Comparison of ENCODE assay signal across 16 cellular contexts in genomic region chr3:25552251-25552650, GRCh38.
DNase-seq lines count a peak whose midpoint lies in the region; ATAC-seq and TF ChIP-seq lines count a peak whose summit lies in the region.
"Had no signal": no experiment of that assay in that cellular context is flagged by ENCODE, and none has a peak within 500 bp of the region (broad histone marks: within the 10 kb centered on the region; RNA-seq: fewer than 3 reads in every experiment).

No MANE protein-coding gene starts in this region.

- POLR2A ChIA-PET in PC-9 (lab: Charles Lee; ENCODE audit: unreplicated experiment), result no interaction called here
- POLR2A ChIA-PET in activated CD8-positive, alpha-beta T cell treated with anti-CD3 and anti-CD28 coated beads, Interleukin-2, amount 10 ng/mL, durations not matched to agents 7 days and 5 days (lab: Charles Lee), result no interaction called here

- no peak overlapping the region for H3K4me3 ChIP-seq in BLaER1 treated with 17β-estradiol and CSF1 and Interleukin-3, amounts not matched to agents 10 nM and 100 nM
- H3K4me3 ChIP-seq in PC-9, result no peak overlapping the region
- H3K4me3 ChIP-seq: BLaER1 had no signal

- H3K36me3 Mint-ChIP-seq in mesothelial cell of epicardium, result peaks cover 30% of the 10 kb centered on the region
- H3K36me3 Mint-ChIP-seq in activated CD8-positive, alpha-beta T cell treated with anti-CD3 and anti-CD28 coated beads, Interleukin-2, amount 10 ng/mL, durations not matched to agents 7 days and 5 days (ENCODE audit: low read depth), result no peaks in the 10 kb centered on the region
- H3K36me3 Mint-ChIP-seq: CD8-positive, alpha-beta T cell had no signal

- H3K27ac ChIP-seq in BLaER1 treated with 17β-estradiol and CSF1 and Interleukin-3, amounts not matched to agents 10 nM and 100 nM, result no peak overlapping the region
- H3K27ac ChIP-seq in PC-9, result no peak overlapping the region
- H3K27ac ChIP-seq: BLaER1, C4-2B had no signal

- H3K27me3 ChIP-seq in BLaER1 treated with 17β-estradiol and CSF1 and Interleukin-3, amounts not matched to agents 10 nM and 100 nM, result no peaks in the 10 kb centered on the region
- H3K27me3 ChIP-seq in PC-9 (ENCODE audit: insufficient read depth, low read depth), result no peaks in the 10 kb centered on the region
- H3K27me3 ChIP-seq: BE2C, BLaER1 had no signal

- intact Hi-C loops in PC-9 (cut with micrococcal nuclease; ENCODE audit: unreplicated experiment), result no loop called here

- no peaks in the 10 kb centered on the region for H3K36me3 ChIP-seq in BLaER1 treated with 17β-estradiol and CSF1 and Interleukin-3, amounts not matched to agents 10 nM and 100 nM
- no peaks in the 10 kb centered on the region for H3K36me3 ChIP-seq in PC-9 (ENCODE audit: low read depth)
- H3K36me3 ChIP-seq: BE2C, BLaER1 had no signal

- no peaks in the 10 kb centered on the region for H3K9me2 ChIP-seq in PC-9 (ENCODE audit: insufficient read depth)

- H4K20me1 ChIP-seq in BLaER1 treated with 17β-estradiol and CSF1 and Interleukin-3, amounts not matched to agents 10 nM and 100 nM, result no peaks in the 10 kb centered on the region
- no peaks in the 10 kb centered on the region for H4K20me1 ChIP-seq in PC-9 (ENCODE audit: insufficient read depth)
- H4K20me1 ChIP-seq: BLaER1 had no signal

- peaks cover 0 to 9% (median 0%) of the 10 kb centered on the region in 11 experiments; a peak in 2 of 22 replicates for H3K9me3 ChIP-seq in BLaER1 treated with 17β-estradiol and CSF1 and Interleukin-3, amounts not matched to agents 10 nM and 100 nM (replicated peaks in 1 of 11)
- H3K9me3 ChIP-seq in PC-9 (ENCODE audit: insufficient read depth, low read depth), result no peaks in the 10 kb centered on the region
- H3K9me3 ChIP-seq: BE2C, BLaER1, Caco-2 had no signal

- H3K4me2 ChIP-seq in BLaER1 treated with 17β-estradiol and CSF1 and Interleukin-3, amounts not matched to agents 10 nM and 100 nM, result peak overlapping the region in 7 of 11 experiments; percentile 1 to 68 (median 54); a peak in 12 of 22 replicates
- peak overlapping the region; percentile 4; the same call in 1 of the 2 replicates for H3K4me2 ChIP-seq in PC-9
- H3K4me2 ChIP-seq: BLaER1 had no signal

- no peaks in the 10 kb centered on the region for H3F3A ChIP-seq in PC-9 (ENCODE audit: insufficient read depth, low read depth)

- TF ChIP-seq CTCF in PC-9 (conservative IDR thresholded peaks at IDR 0.05), result no peak
- no peak for TF ChIP-seq CTCF in mesothelial cell of epicardium (IDR thresholded peaks at IDR 0.05; ENCODE audit: unreplicated experiment)

- peak overlapping the region; percentile 8 for H3K27ac Mint-ChIP-seq in mesothelial cell of epicardium
- H3K27ac Mint-ChIP-seq in activated CD8-positive, alpha-beta T cell treated with anti-CD3 and anti-CD28 coated beads, Interleukin-2, amount 10 ng/mL, durations not matched to agents 7 days and 5 days, result no peak overlapping the region
- H3K27ac Mint-ChIP-seq: CD4-positive, alpha-beta T cell; CD8-positive, alpha-beta T cell had no signal

- H3K79me2 ChIP-seq in PC-9 (ENCODE audit: low read depth), result no peaks in the 10 kb centered on the region

- no peak overlapping the region for H3K4me3 Mint-ChIP-seq in mesothelial cell of epicardium
- H3K4me3 Mint-ChIP-seq in activated CD8-positive, alpha-beta T cell treated with anti-CD3 and anti-CD28 coated beads, Interleukin-2, amount 10 ng/mL, durations not matched to agents 7 days and 5 days, result no peak overlapping the region
- H3K4me3 Mint-ChIP-seq: CD4-positive, alpha-beta T cell; CD8-positive, alpha-beta T cell had no signal

- ATAC-seq in activated CD8-positive, alpha-beta T cell treated with anti-CD3 and anti-CD28 coated beads, Interleukin-2, amount 10 ng/mL, durations not matched to agents 7 days and 5 days, result no peak
- ATAC-seq: CD8-positive, alpha-beta T cell had no signal

- no peak overlapping the region for H3K9ac ChIP-seq in BLaER1 treated with 17β-estradiol and CSF1 and Interleukin-3, amounts not matched to agents 10 nM and 100 nM
- H3K9ac ChIP-seq: BLaER1 had no signal

- CTCF ChIA-PET in PC-9 (lab: Charles Lee), result no interaction called here
- CTCF ChIA-PET in activated CD8-positive, alpha-beta T cell treated with anti-CD3 and anti-CD28 coated beads, Interleukin-2, amount 10 ng/mL, durations not matched to agents 7 days and 5 days (lab: Charles Lee), result no interaction called here

- H3K4me1 Mint-ChIP-seq in mesothelial cell of epicardium, result peaks cover 65% of the 10 kb centered on the region
- H3K4me1 Mint-ChIP-seq in activated CD8-positive, alpha-beta T cell treated with anti-CD3 and anti-CD28 coated beads, Interleukin-2, amount 10 ng/mL, durations not matched to agents 7 days and 5 days (ENCODE audit: low read depth), result no peaks in the 10 kb centered on the region

- no peaks in the 10 kb centered on the region for H3K27me3 Mint-ChIP-seq in mesothelial cell of epicardium (ENCODE audit: low read depth)
- no peaks in the 10 kb centered on the region for H3K27me3 Mint-ChIP-seq in activated CD8-positive, alpha-beta T cell treated with anti-CD3 and anti-CD28 coated beads, Interleukin-2, amount 10 ng/mL, durations not matched to agents 7 days and 5 days (ENCODE audit: low read depth)
- H3K27me3 Mint-ChIP-seq: CD4-positive, alpha-beta T cell had no signal

- no peak for DNase-seq in PC-9
- no peak for DNase-seq in mesothelial cell of epicardium (ENCODE audit: low spot score in 2 of 2, unreplicated experiment in 2 of 2)
- DNase-seq in activated CD8-positive, alpha-beta T cell treated with anti-CD3 and anti-CD28 coated beads, Interleukin-2, amount 10 ng/mL, durations not matched to agents 7 days and 5 days, result no peak
- no peak for DNase-seq in NOMO-1 treated with DMSO at 0.1 percent for 48 hours (lab: John Stamatoyannopoulos, UW; ENCODE audit: unreplicated experiment)
- DNase-seq: 8988T; ACHN; BE2C; Caco-2; Calu3; CD4-positive, alpha-beta T cell; CD8-positive, alpha-beta T cell; DMS79 treated with DMSO at 0.1 percent for 48 hours; GF-D8 had no signal

- peaks cover 0 to 13% (median 8%) of the 10 kb centered on the region in 10 experiments; a peak in 11 of 20 replicates for H3K4me1 ChIP-seq in BLaER1 treated with 17β-estradiol and CSF1 and Interleukin-3, amounts not matched to agents 10 nM and 100 nM
- H3K4me1 ChIP-seq in PC-9 (replicated peaks; ENCODE audit: insufficient read depth), result 0 out of 2 replicates have a peak, but pooled peaks cover 9% of the 10 kb centered on the region
- H3K4me1 ChIP-seq: BE2C, BLaER1, Caco-2 had no signal

- no peak overlapping the region for H2AFZ ChIP-seq in PC-9

- H3K9me3 Mint-ChIP-seq in mesothelial cell of epicardium, result peaks cover 7% of the 10 kb centered on the region
- H3K9me3 Mint-ChIP-seq in activated CD8-positive, alpha-beta T cell treated with anti-CD3 and anti-CD28 coated beads, Interleukin-2, amount 10 ng/mL, durations not matched to agents 7 days and 5 days (ENCODE audit: insufficient read depth), result no peaks in the 10 kb centered on the region
- H3K9me3 Mint-ChIP-seq: CD4-positive, alpha-beta T cell; CD8-positive, alpha-beta T cell had no signal

- BruUV-seq in PC-9 (replicated peaks; lab: Mats Ljungman, UMichigan), result no TSS peak
